Comparison of ENCODE assay signal across 1 cellular context in the genomic region with DNA sequence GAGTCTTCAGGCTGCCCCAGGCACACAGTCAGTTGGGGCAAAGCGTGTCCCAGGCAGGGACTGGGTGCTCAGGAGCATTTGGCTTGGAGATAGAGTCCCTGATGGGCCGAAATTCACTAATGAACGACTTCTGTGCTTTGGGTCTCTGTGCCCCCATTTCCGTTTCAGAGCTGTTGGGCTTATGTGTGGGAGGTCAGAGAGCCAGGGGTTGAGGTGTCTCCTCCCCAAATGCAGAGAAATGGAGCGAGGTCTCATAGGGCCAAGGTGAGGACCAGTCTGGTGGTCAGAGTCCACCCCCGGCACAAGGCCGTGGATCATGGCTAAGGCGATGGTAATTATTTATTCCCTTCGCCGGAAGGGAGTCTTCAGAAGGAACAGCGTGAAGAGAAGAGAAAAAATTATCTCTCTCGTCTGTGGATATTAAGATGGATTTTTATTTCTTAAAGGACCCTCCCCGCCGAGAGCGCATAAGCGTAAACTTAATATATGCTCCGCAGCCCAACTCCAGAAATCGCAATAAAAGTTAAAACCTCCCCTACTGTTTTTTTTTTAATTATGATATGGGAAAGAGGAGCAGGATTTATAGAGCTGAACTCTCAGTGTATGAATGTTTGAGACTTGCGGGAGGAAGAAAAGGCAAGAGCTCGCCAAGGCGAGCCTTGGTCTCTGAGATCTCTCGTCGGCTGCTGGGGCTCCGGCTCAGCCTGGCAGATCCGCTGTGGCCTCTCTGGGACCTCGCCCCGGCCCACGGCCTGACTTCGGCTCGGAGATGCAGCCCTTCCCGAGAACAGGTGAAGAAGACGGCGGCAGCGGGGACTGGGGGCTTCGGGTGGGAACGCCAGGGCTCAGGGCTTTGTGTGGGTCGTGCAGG.
TF ChIP-seq lines count a peak whose summit lies in the region.

No MANE protein-coding gene starts in this region.

TF ChIP-seq in HCT116, 20 proteins besides CTCF, POLR2A, EP300 and RAD21:
- TF ChIP-seq JUND (IDR thresholded peaks at IDR 0.05) (no peak), SRF (IDR thresholded peaks at IDR 0.05; ENCODE audit: low read depth) (no peak), ZFX (IDR thresholded peaks at IDR 0.05) (no peak), YY1 (IDR thresholded peaks at IDR 0.05; ENCODE audit: extremely low read depth, insufficient replicate concordance, low read depth, low read length) (no peak), EZH2phosphoT487 (IDR thresholded peaks at IDR 0.05; ENCODE audit: borderline replicate concordance) (no peak), ZNF274 (IDR thresholded peaks at IDR 0.05; ENCODE audit: low read depth, low read length) (no peak), SP1 (IDR thresholded peaks at IDR 0.05; ENCODE audit: low read depth) (no peak), SIN3A (IDR thresholded peaks at IDR 0.05; ENCODE audit: low read depth) (no peak), CBX3 (IDR thresholded peaks at IDR 0.05; ENCODE audit: low read depth) (no peak), ELF1 (IDR thresholded peaks at IDR 0.05; ENCODE audit: borderline replicate concordance, low read depth) (no peak), TCF7L2 (IDR thresholded peaks at IDR 0.05; ENCODE audit: borderline replicate concordance, extremely low read depth, insufficient read depth, insufficient read length) (no peak), EGR1 (IDR thresholded peaks at IDR 0.05; ENCODE audit: low read depth) (no peak)
- TF ChIP-seq, protein P1, sequence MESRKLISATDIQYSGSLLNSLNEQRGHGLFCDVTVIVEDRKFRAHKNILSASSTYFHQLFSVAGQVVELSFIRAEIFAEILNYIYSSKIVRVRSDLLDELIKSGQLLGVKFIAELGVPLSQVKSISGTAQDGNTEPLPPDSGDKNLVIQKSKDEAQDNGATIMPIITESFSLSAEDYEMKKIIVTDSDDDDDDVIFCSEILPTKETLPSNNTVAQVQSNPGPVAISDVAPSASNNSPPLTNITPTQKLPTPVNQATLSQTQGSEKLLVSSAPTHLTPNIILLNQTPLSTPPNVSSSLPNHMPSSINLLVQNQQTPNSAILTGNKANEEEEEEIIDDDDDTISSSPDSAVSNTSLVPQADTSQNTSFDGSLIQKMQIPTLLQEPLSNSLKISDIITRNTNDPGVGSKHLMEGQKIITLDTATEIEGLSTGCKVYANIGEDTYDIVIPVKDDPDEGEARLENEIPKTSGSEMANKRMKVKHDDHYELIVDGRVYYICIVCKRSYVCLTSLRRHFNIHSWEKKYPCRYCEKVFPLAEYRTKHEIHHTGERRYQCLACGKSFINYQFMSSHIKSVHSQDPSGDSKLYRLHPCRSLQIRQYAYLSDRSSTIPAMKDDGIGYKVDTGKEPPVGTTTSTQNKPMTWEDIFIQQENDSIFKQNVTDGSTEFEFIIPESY (IDR thresholded peaks at IDR 0.05; ENCODE audit: extremely low read depth, insufficient replicate concordance, low read length), result no peak
- TF ChIP-seq, protein P2, sequence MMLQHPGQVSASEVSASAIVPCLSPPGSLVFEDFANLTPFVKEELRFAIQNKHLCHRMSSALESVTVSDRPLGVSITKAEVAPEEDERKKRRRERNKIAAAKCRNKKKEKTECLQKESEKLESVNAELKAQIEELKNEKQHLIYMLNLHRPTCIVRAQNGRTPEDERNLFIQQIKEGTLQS (IDR thresholded peaks at IDR 0.05), result no peak
- TF ChIP-seq, protein P3, sequence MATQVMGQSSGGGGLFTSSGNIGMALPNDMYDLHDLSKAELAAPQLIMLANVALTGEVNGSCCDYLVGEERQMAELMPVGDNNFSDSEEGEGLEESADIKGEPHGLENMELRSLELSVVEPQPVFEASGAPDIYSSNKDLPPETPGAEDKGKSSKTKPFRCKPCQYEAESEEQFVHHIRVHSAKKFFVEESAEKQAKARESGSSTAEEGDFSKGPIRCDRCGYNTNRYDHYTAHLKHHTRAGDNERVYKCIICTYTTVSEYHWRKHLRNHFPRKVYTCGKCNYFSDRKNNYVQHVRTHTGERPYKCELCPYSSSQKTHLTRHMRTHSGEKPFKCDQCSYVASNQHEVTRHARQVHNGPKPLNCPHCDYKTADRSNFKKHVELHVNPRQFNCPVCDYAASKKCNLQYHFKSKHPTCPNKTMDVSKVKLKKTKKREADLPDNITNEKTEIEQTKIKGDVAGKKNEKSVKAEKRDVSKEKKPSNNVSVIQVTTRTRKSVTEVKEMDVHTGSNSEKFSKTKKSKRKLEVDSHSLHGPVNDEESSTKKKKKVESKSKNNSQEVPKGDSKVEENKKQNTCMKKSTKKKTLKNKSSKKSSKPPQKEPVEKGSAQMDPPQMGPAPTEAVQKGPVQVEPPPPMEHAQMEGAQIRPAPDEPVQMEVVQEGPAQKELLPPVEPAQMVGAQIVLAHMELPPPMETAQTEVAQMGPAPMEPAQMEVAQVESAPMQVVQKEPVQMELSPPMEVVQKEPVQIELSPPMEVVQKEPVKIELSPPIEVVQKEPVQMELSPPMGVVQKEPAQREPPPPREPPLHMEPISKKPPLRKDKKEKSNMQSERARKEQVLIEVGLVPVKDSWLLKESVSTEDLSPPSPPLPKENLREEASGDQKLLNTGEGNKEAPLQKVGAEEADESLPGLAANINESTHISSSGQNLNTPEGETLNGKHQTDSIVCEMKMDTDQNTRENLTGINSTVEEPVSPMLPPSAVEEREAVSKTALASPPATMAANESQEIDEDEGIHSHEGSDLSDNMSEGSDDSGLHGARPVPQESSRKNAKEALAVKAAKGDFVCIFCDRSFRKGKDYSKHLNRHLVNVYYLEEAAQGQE (IDR thresholded peaks at IDR 0.05; ENCODE audit: low read depth), result no peak
- TF ChIP-seq, protein P4, sequence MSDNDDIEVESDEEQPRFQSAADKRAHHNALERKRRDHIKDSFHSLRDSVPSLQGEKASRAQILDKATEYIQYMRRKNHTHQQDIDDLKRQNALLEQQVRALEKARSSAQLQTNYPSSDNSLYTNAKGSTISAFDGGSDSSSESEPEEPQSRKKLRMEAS (IDR thresholded peaks at IDR 0.05), result no peak
